8 cellular contexts compared by ENCODE assay signal in genomic region chr7:157568071-157568784, GRCh38.
DNase-seq lines count a peak whose midpoint lies in the region; ATAC-seq and TF ChIP-seq lines count a peak whose summit lies in the region.

No MANE protein-coding gene starts in this region.

- H2AFZ ChIP-seq in GM23338 = no peak overlapping the region

- no peaks in the 10 kb centered on the region for H3K27me3 Mint-ChIP-seq in GM23338 (ENCODE audit: insufficient read depth, low read depth, poor library complexity)
- H3K27me3 Mint-ChIP-seq in activated T-helper 1 cell treated with anti-CD3 and anti-CD28 coated beads, Interleukin-12 subunit alpha, Interleukin-12 subunit beta, Interleukin-2, Interleukin-4 antibody, amounts not matched to agents 30 ng/mL and 10 ng/mL and 1 ng/mL, durations not matched to agents 14 hours and 24 hours and 36 hours (ENCODE audit: insufficient read depth) = peaks cover 4% of the 10 kb centered on the region

- H3K36me3 Mint-ChIP-seq in GM23338 (ENCODE audit: low read depth) = peaks cover 52% of the 10 kb centered on the region
- H3K36me3 Mint-ChIP-seq in activated T-helper 1 cell treated with anti-CD3 and anti-CD28 coated beads, Interleukin-12 subunit alpha, Interleukin-12 subunit beta, Interleukin-2, Interleukin-4 antibody, amounts not matched to agents 30 ng/mL and 10 ng/mL and 1 ng/mL, durations not matched to agents 14 hours and 24 hours and 36 hours (ENCODE audit: low read depth) = no peaks in the 10 kb centered on the region
- peaks cover 6% of the 10 kb centered on the region for H3K36me3 Mint-ChIP-seq in stimulated activated effector memory CD8-positive, alpha-beta T cell treated with anti-CD3 and anti-CD28 coated beads, Interleukin-12 subunit alpha, Interleukin-12 subunit beta, amount 100 ng/mL, for 72 hours

- H4K20me1 ChIP-seq in GM23338 (replicated peaks; ENCODE audit: insufficient read depth) = no peaks in the 10 kb centered on the region

- no peak overlapping the region for H3K27ac Mint-ChIP-seq in GM23338
- peak overlapping the region; percentile 74 for H3K27ac Mint-ChIP-seq in activated T-helper 1 cell treated with anti-CD3 and anti-CD28 coated beads, Interleukin-12 subunit alpha, Interleukin-12 subunit beta, Interleukin-2, Interleukin-4 antibody, amounts not matched to agents 30 ng/mL and 10 ng/mL and 1 ng/mL, durations not matched to agents 14 hours and 24 hours and 36 hours
- H3K27ac Mint-ChIP-seq in stimulated activated effector memory CD8-positive, alpha-beta T cell treated with anti-CD3 and anti-CD28 coated beads, Interleukin-12 subunit alpha, Interleukin-12 subunit beta, amount 100 ng/mL, for 72 hours = peak overlapping the region; percentile 90

- no peak for DNase-seq in GM23338 (ENCODE audit: low spot score)
- no peak for DNase-seq in activated T-helper 1 cell treated with anti-CD3 and anti-CD28 coated beads, Interleukin-12 subunit alpha, Interleukin-12 subunit beta, Interleukin-2, Interleukin-4 antibody, amounts not matched to agents 30 ng/mL and 10 ng/mL and 1 ng/mL, durations not matched to agents 14 hours and 24 hours and 36 hours (ENCODE audit: low spot score)
- DNase-seq in stimulated activated effector memory CD8-positive, alpha-beta T cell treated with anti-CD3 and anti-CD28 coated beads, Interleukin-12 subunit alpha, Interleukin-12 subunit beta, amount 100 ng/mL, for 72 hours (ENCODE audit: low spot score in 2 of 2) = no peak
- no peak for DNase-seq in NCI-H524 treated with DMSO at 0.1 percent for 48 hours (lab: John Stamatoyannopoulos, UW)
- DNase-seq in RPMI8226 = no peak

- H3K4me2 ChIP-seq in GM23338 = peak overlapping the region; percentile 55; the same call in 1 of the 2 replicates

- no peaks in the 10 kb centered on the region for H3K9me2 ChIP-seq in GM23338 (ENCODE audit: insufficient read depth)

- 0 out of 2 replicates have a peak overlapping the region, but pooled peaks have one; percentile 38 for H3K4me3 ChIP-seq in GM23338
- H3K4me3 ChIP-seq in iPS-15b (ENCODE audit: low read depth, low read length) = peak overlapping the region; percentile 35

- H3K27ac ChIP-seq in GM23338 (ENCODE audit: low read depth) = no peak overlapping the region

- no peak for ATAC-seq in GM23338
- no peak for ATAC-seq in stimulated activated effector memory CD8-positive, alpha-beta T cell treated with anti-CD3 and anti-CD28 coated beads, Interleukin-12 subunit alpha, Interleukin-12 subunit beta, amount 100 ng/mL, for 72 hours
- ATAC-seq in GM21423 (IDR thresholded peaks at IDR 0.05; ENCODE audit: unreplicated experiment) = no peak
- ATAC-seq in HG03280 (IDR thresholded peaks at IDR 0.05; ENCODE audit: unreplicated experiment) = no peak

- H3K4me1 Mint-ChIP-seq in GM23338 = no peaks in the 10 kb centered on the region
- peaks cover 31% of the 10 kb centered on the region for H3K4me1 Mint-ChIP-seq in activated T-helper 1 cell treated with anti-CD3 and anti-CD28 coated beads, Interleukin-12 subunit alpha, Interleukin-12 subunit beta, Interleukin-2, Interleukin-4 antibody, amounts not matched to agents 30 ng/mL and 10 ng/mL and 1 ng/mL, durations not matched to agents 14 hours and 24 hours and 36 hours (ENCODE audit: low read depth)
- peaks cover 32% of the 10 kb centered on the region for H3K4me1 Mint-ChIP-seq in stimulated activated effector memory CD8-positive, alpha-beta T cell treated with anti-CD3 and anti-CD28 coated beads, Interleukin-12 subunit alpha, Interleukin-12 subunit beta, amount 100 ng/mL, for 72 hours

- H3K27me3 ChIP-seq in GM23338 (ENCODE audit: insufficient read depth) = no peaks in the 10 kb centered on the region
- no peaks in the 10 kb centered on the region for H3K27me3 ChIP-seq in iPS-15b (ENCODE audit: control insufficient read depth, insufficient read depth, low read length)

- no peaks in the 10 kb centered on the region for H3F3A ChIP-seq in GM23338 (replicated peaks; ENCODE audit: low read depth)

- no peak overlapping the region for H3K4me3 Mint-ChIP-seq in GM23338
- H3K4me3 Mint-ChIP-seq in activated T-helper 1 cell treated with anti-CD3 and anti-CD28 coated beads, Interleukin-12 subunit alpha, Interleukin-12 subunit beta, Interleukin-2, Interleukin-4 antibody, amounts not matched to agents 30 ng/mL and 10 ng/mL and 1 ng/mL, durations not matched to agents 14 hours and 24 hours and 36 hours = peak overlapping the region; percentile 83
- peak overlapping the region; percentile 89 for H3K4me3 Mint-ChIP-seq in stimulated activated effector memory CD8-positive, alpha-beta T cell treated with anti-CD3 and anti-CD28 coated beads, Interleukin-12 subunit alpha, Interleukin-12 subunit beta, amount 100 ng/mL, for 72 hours

- intact Hi-C loops in activated T-helper 1 cell treated with anti-CD3 and anti-CD28 coated beads, Interleukin-12 subunit alpha, Interleukin-12 subunit beta, Interleukin-2, Interleukin-4 antibody, amounts not matched to agents 30 ng/mL and 10 ng/mL and 1 ng/mL, durations not matched to agents 14 hours and 24 hours and 36 hours (cut with micrococcal nuclease) = loop anchor here (2.0 to 5.0 kb wide), 2 partner anchors 77 to 136 kb away; no protein-coding TSS in a partner anchor

- no peaks in the 10 kb centered on the region for H3K9me3 ChIP-seq in iPS-15b (ENCODE audit: control insufficient read depth, insufficient read depth, low read length)

- no peaks in the 10 kb centered on the region for H3K79me2 ChIP-seq in GM23338 (replicated peaks; ENCODE audit: insufficient read depth)

- H3K9ac ChIP-seq in iPS-15b (ENCODE audit: low read depth, low read length) = no peak overlapping the region

- no peak for TF ChIP-seq CTCF in GM23338 (conservative IDR thresholded peaks at IDR 0.05; ENCODE audit: low read depth in 2 of 2)

- no peaks in the 10 kb centered on the region for H3K4me1 ChIP-seq in GM23338 (ENCODE audit: insufficient read depth)
- no peaks in the 10 kb centered on the region for H3K4me1 ChIP-seq in iPS-15b (ENCODE audit: control insufficient read depth, insufficient read depth, low read length)

- H3K36me3 ChIP-seq in GM23338 (ENCODE audit: insufficient read depth) (no peaks in the 10 kb centered on the region), iPS-15b (ENCODE audit: control insufficient read depth, insufficient read depth, low read length) (peaks cover 2% of the 10 kb centered on the region)

- H3K9me3 Mint-ChIP-seq in GM23338 = peaks cover 21% of the 10 kb centered on the region
- H3K9me3 Mint-ChIP-seq in activated T-helper 1 cell treated with anti-CD3 and anti-CD28 coated beads, Interleukin-12 subunit alpha, Interleukin-12 subunit beta, Interleukin-2, Interleukin-4 antibody, amounts not matched to agents 30 ng/mL and 10 ng/mL and 1 ng/mL, durations not matched to agents 14 hours and 24 hours and 36 hours = no peaks in the 10 kb centered on the region
- H3K9me3 Mint-ChIP-seq in stimulated activated effector memory CD8-positive, alpha-beta T cell treated with anti-CD3 and anti-CD28 coated beads, Interleukin-12 subunit alpha, Interleukin-12 subunit beta, amount 100 ng/mL, for 72 hours = no peaks in the 10 kb centered on the region

TF ChIP-seq in GM23338, 12 proteins besides CTCF, POLR2A, EP300 and RAD21 (continues in another document):
- no peak for TF ChIP-seq POLR2AphosphoS5 (IDR thresholded peaks at IDR 0.05; ENCODE audit: low read depth)
- no peak for TF ChIP-seq ZNF331 (CRISPR knock-in tag; IDR thresholded peaks at IDR 0.05; ENCODE audit: low read depth)
- no peak for TF ChIP-seq REST (IDR thresholded peaks at IDR 0.05; ENCODE audit: unreplicated experiment)
